25 cellular contexts compared by ENCODE assay signal in the genomic region with DNA sequence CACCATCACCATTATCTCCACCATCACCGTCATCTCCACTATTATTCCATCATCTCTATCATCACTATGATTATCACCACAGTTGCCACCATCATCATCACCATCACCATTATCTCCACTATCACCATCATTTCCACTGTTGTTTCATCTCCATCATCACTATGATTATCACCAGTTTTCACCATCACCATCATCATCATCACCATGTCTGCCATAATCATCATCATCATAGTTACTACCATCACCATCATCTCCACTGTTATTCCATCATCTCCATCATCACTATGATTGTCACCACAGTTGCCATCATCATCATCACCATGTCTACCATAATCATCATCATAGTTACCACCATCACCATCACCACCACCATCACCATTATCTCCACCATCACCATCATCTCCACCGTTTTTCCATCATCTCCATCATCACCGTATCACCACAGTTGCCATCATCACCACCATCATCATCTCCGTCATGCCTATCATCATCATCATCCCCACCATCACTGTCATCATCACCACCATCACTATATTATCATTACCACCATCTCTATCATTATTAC.
DNase-seq lines count a peak whose midpoint lies in the region; ATAC-seq, FAIRE-seq and TF ChIP-seq lines count a peak whose summit lies in the region.
"Had no signal": no experiment of that assay in that cellular context is flagged by ENCODE, and none has a peak within 500 bp of the region (broad histone marks: within the 10 kb centered on the region; RNA-seq: fewer than 3 reads in every experiment).

No MANE protein-coding gene starts in this region.

- H3K9ac ChIP-seq in HepG2 (ENCODE audit: insufficient read depth, low read depth, low read length) = no peak overlapping the region
- H3K9ac ChIP-seq: BLaER1 treated with 17β-estradiol and CSF1 and Interleukin-3, amounts not matched to agents 10 nM and 100 nM had no signal

- no peak overlapping the region for H3K4me3 Mint-ChIP-seq in osteocyte (ENCODE audit: unreplicated experiment)
- H3K4me3 Mint-ChIP-seq: B cell; CD4-positive, alpha-beta T cell; CD8-positive, alpha-beta T cell had no signal

- H3K27me3 Mint-ChIP-seq in osteocyte (ENCODE audit: unreplicated experiment) = no peaks in the 10 kb centered on the region
- H3K27me3 Mint-ChIP-seq: B cell; CD4-positive, alpha-beta T cell had no signal

- no peak for ATAC-seq in HepG2
- no peak for ATAC-seq in right lobe of liver
- ATAC-seq in GM19035 (IDR thresholded peaks at IDR 0.05; ENCODE audit: unreplicated experiment) = no peak
- ATAC-seq in GM19351 (IDR thresholded peaks at IDR 0.05; ENCODE audit: unreplicated experiment) = no peak
- ATAC-seq: A549; CD8-positive, alpha-beta T cell had no signal

- in situ Hi-C loops in HepG2 (cut with HindIII; ENCODE audit: extremely low pct_ligation_motif_present, low pct_unique_long_range_greater_than_20kb) = no loop called here

- no peak for TF ChIP-seq EP300 in HepG2 (IDR thresholded peaks at IDR 0.05; ENCODE audit: low read depth in 2 of 2, low read length in 2 of 2)
- TF ChIP-seq EP300 in HepG2 (CRISPR knock-in tag; IDR thresholded peaks at IDR 0.05; ENCODE audit: borderline replicate concordance) = no peak

- POLR2A ChIA-PET in HepG2 (lab: Yijun Ruan, JAX) = no interaction called here

- WGBS in HepG2 (ENCODE audit: low lambda C conversion rate) = 24% methylated on average over 4 of the region's 4 CpGs
- WGBS in right lobe of liver (ENCODE audit: insufficient coverage, low coverage, low lambda C conversion rate, missing lambda C conversion rate) = 55% methylated on average over 4 of the region's 4 CpGs

- DNase-seq in HepG2 (ENCODE audit: low spot score) (no peak), right lobe of liver (no peak), HTR-8/SVneo (ENCODE audit: insufficient read length, low spot score) (no peak), osteocyte (ENCODE audit: extremely low spot score, unreplicated experiment) (peak; percentile 6), urothelium cell line (ENCODE audit: low spot score) (no peak), NCI-H2029 treated with DMSO at 0.1 percent for 48 hours (lab: John Stamatoyannopoulos, UW) (no peak)
- DNase-seq: AML-193; Calu3; CD4-positive, alpha-beta T cell; CD8-positive, alpha-beta T cell; DMS79 treated with DMSO at 0.1 percent for 48 hours; GF-D8 had no signal

- H3K27ac Mint-ChIP-seq in osteocyte (ENCODE audit: unreplicated experiment) = no peak overlapping the region
- H3K27ac Mint-ChIP-seq: B cell; CD4-positive, alpha-beta T cell; CD8-positive, alpha-beta T cell had no signal

- H4K20me1 ChIP-seq in HepG2 (ENCODE audit: insufficient read depth, low read length) = no peaks in the 10 kb centered on the region

- H2AFZ ChIP-seq in HepG2 (ENCODE audit: low read length) = no peak overlapping the region

- H3K36me3 ChIP-seq in HepG2 (replicated peaks in 1 of 2; ENCODE audit: control insufficient read depth in 1 of 2, insufficient read depth in 2 of 2, low read length in 2 of 2) (no peaks in the 10 kb centered on the region), right lobe of liver (no peaks in the 10 kb centered on the region)
- H3K36me3 ChIP-seq: BLaER1 treated with 17β-estradiol and CSF1 and Interleukin-3, amounts not matched to agents 10 nM and 100 nM had no signal

- H3K27me3 ChIP-seq in HepG2 (ENCODE audit: control insufficient read depth in 1 of 2, insufficient read depth in 2 of 2, low read length in 2 of 2) (peaks cover 2 to 36% of the 10 kb centered on the region in 2 experiments; a peak in 4 of 5 replicates), right lobe of liver (no peaks in the 10 kb centered on the region)
- H3K27me3 ChIP-seq: BLaER1 treated with 17β-estradiol and CSF1 and Interleukin-3, amounts not matched to agents 10 nM and 100 nM had no signal

- H3K4me2 ChIP-seq in HepG2 (ENCODE audit: low read depth, low read length) = no peak overlapping the region
- H3K4me2 ChIP-seq: A549; BLaER1 treated with 17β-estradiol and CSF1 and Interleukin-3, amounts not matched to agents 10 nM and 100 nM had no signal

- CTCF ChIA-PET in HepG2 (lab: Yijun Ruan, JAX; ENCODE audit: low intra/inter-chr PET ratio, low total read pairs) = no interaction called here

- TF ChIP-seq RAD21 in HepG2 (CRISPR knock-in tag; IDR thresholded peaks at IDR 0.05) = no peak

- no peaks in the 10 kb centered on the region for H3K4me1 Mint-ChIP-seq in osteocyte (ENCODE audit: unreplicated experiment)
- H3K4me1 Mint-ChIP-seq: B cell had no signal

- no peaks in the 10 kb centered on the region for H3K79me2 ChIP-seq in HepG2 (ENCODE audit: insufficient read depth, low read length)

- H3K27ac ChIP-seq in HepG2 (ENCODE audit: extremely low read length, insufficient read depth, low read length) (no peak overlapping the region), right lobe of liver (no peak overlapping the region)
- H3K27ac ChIP-seq: 22Rv1; A549; BLaER1 treated with 17β-estradiol and CSF1 and Interleukin-3, amounts not matched to agents 10 nM and 100 nM; C4-2B had no signal

- H3K9me3 ChIP-seq in HepG2 (ENCODE audit: low read length) = no peaks in the 10 kb centered on the region
- H3K9me3 ChIP-seq in right lobe of liver = no peaks in the 10 kb centered on the region
- H3K9me3 ChIP-seq: A549, Caco-2 had no signal

- TF ChIP-seq CTCF in HepG2 (CRISPR knock-in tag; IDR thresholded peaks at IDR 0.05) (no peak), right lobe of liver (IDR thresholded peaks at IDR 0.05) (no peak), osteocyte (IDR thresholded peaks at IDR 0.05) (no peak)

- BruUV-seq in HepG2 (replicated peaks; lab: Mats Ljungman, UMichigan) = no TSS peak

- H3K4me3 ChIP-seq in HepG2 (replicated peaks in 1 of 3; ENCODE audit: insufficient read depth in 1 of 3, low read depth in 2 of 3, low read length in 3 of 3) = no peak overlapping the region
- H3K4me3 ChIP-seq in right lobe of liver = no peak overlapping the region
- H3K4me3 ChIP-seq: A549; BLaER1 treated with 17β-estradiol and CSF1 and Interleukin-3, amounts not matched to agents 10 nM and 100 nM had no signal

- intact Hi-C loops in HepG2 (cut with micrococcal nuclease; ENCODE audit: unreplicated experiment) (no loop called here), right lobe of liver (cut with DNase I) (no loop called here)

- H3K36me3 Mint-ChIP-seq in osteocyte (ENCODE audit: unreplicated experiment) = no peaks in the 10 kb centered on the region

- FAIRE-seq in HepG2 (lab: Jason Lieb, UNC) (no peak), HTR-8/SVneo (lab: Jason Lieb, UNC) (peak; percentile 26), urothelium cell line (lab: Jason Lieb, UNC) (peak; percentile 97)
- FAIRE-seq: A549, D721Med, G401.6, GM12892, GM18507, GM19239 had no signal

- TF ChIP-seq POLR2A in HepG2 (IDR thresholded peaks at IDR 0.05; ENCODE audit: insufficient read depth in 1 of 2, low read depth in 2 of 2, low read length in 2 of 2) (no peak), right lobe of liver (IDR thresholded peaks at IDR 0.05) (no peak)

- no peaks in the 10 kb centered on the region for H3K9me3 Mint-ChIP-seq in osteocyte (ENCODE audit: unreplicated experiment)

- no peaks in the 10 kb centered on the region for H3K4me1 ChIP-seq in HepG2 (ENCODE audit: insufficient read depth, low read length)
- no peaks in the 10 kb centered on the region for H3K4me1 ChIP-seq in right lobe of liver
- H3K4me1 ChIP-seq: A549; BLaER1 treated with 17β-estradiol and CSF1 and Interleukin-3, amounts not matched to agents 10 nM and 100 nM; Caco-2 had no signal

TF ChIP-seq in HepG2, 621 proteins besides CTCF, POLR2A, EP300 and RAD21:
- TF ChIP-seq CREB1 (IDR thresholded peaks at IDR 0.05) (peak; percentile 94), CREB1 (CRISPR knock-in tag; IDR thresholded peaks at IDR 0.05) (no peak), SP1 (IDR thresholded peaks at IDR 0.05) (0 out of 2 replicates have a peak, but pooled peaks have one; percentile 22), SP1 (CRISPR knock-in tag; IDR thresholded peaks at IDR 0.05) (no peak)
- TF ChIP-seq, protein P1, sequence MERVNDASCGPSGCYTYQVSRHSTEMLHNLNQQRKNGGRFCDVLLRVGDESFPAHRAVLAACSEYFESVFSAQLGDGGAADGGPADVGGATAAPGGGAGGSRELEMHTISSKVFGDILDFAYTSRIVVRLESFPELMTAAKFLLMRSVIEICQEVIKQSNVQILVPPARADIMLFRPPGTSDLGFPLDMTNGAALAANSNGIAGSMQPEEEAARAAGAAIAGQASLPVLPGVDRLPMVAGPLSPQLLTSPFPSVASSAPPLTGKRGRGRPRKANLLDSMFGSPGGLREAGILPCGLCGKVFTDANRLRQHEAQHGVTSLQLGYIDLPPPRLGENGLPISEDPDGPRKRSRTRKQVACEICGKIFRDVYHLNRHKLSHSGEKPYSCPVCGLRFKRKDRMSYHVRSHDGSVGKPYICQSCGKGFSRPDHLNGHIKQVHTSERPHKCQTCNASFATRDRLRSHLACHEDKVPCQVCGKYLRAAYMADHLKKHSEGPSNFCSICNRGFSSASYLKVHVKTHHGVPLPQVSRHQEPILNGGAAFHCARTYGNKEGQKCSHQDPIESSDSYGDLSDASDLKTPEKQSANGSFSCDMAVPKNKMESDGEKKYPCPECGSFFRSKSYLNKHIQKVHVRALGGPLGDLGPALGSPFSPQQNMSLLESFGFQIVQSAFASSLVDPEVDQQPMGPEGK (CRISPR knock-in tag; IDR thresholded peaks at IDR 0.05) = no peak
- TF ChIP-seq, protein P2, sequence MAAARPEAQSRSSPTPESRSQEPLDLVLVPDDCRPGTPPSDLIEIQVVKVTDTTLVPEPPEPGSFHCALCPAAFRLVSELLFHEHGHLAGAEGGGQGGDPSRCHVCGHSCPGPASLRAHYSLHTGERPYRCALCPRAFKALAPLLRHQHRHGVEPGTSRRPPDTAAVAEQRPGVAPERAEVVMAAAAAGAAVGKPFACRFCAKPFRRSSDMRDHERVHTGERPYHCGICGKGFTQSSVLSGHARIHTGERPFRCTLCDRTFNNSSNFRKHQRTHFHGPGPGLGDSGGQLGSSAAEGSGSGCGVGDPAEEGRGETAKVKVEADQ (CRISPR knock-in tag; IDR thresholded peaks at IDR 0.05; ENCODE audit: borderline replicate concordance) = no peak
